ENCODE assay signal across 24 cellular contexts in the genomic region with DNA sequence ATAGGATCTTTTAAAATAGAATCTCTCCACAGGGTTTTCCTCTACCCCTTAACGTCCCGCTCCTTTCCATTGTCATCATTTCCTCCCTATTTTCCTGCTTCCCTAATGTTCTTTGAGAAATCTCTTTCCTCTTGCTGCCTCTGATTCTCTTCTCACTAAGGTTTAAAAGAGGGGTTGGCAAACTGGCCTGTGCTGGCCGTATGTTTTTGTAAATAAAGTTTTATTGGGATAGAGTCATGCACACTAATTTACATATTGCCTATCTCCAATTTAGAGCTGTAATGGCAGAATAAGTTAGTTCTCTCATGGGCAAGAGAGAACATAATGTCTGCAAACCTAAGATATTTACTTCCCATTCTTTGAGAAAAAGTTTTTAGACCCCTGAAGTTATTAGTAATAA. TPM values are rescaled to one million over a fixed set of nuclear protein-coding genes. Genes with fewer than 3 reads are reported as not detected.
A peak's percentile ranks its signal among the peaks of the same experiment; 100 is the strongest.
DNase-seq lines count a peak whose midpoint lies in the region; ATAC-seq, FAIRE-seq and TF ChIP-seq lines count a peak whose summit lies in the region.
"Had no signal": no experiment of that assay in that cellular context is flagged by ENCODE, and none has a peak within 500 bp of the region (broad histone marks: within the 10 kb centered on the region; RNA-seq: fewer than 3 reads in every experiment).

No MANE protein-coding gene starts in this region.

- H3K4me3 ChIP-seq in HepG2 (replicated peaks in 1 of 3; ENCODE audit: insufficient read depth in 1 of 3, low read depth in 2 of 3, low read length in 3 of 3) (no peak overlapping the region), right lobe of liver (no peak overlapping the region), K562 (no peak overlapping the region), SJCRH30 (no peak overlapping the region)
- H3K4me3 ChIP-seq: A549, BLaER1 had no signal

- H3K4me3 Mint-ChIP-seq in endothelial cell (ENCODE audit: unreplicated experiment) = no peak overlapping the region
- H3K4me3 Mint-ChIP-seq: CD14-positive monocyte; CD4-positive, alpha-beta memory T cell; CD4-positive, CD25-positive, alpha-beta regulatory T cell; CD8-positive, alpha-beta memory T cell had no signal

- H3K4me1 Mint-ChIP-seq in endothelial cell (ENCODE audit: unreplicated experiment) = peaks cover 27% of the 10 kb centered on the region
- H3K4me1 Mint-ChIP-seq: CD14-positive monocyte had no signal

- intact Hi-C loops in HepG2 (cut with micrococcal nuclease; ENCODE audit: unreplicated experiment) (no loop called here), right lobe of liver (cut with DNase I) (no loop called here), K562 (cut with micrococcal nuclease) (no loop called here)

- WGBS in HepG2 (ENCODE audit: low lambda C conversion rate) = over 99% methylated on average over 3 of the region's 3 CpGs
- WGBS in right lobe of liver (ENCODE audit: insufficient coverage, low coverage, low lambda C conversion rate, missing lambda C conversion rate) = 77% methylated on average over 3 of the region's 3 CpGs
- WGBS in K562 (ENCODE audit: insufficient coverage, low coverage, missing lambda C conversion rate) = 78% methylated on average over 3 of the region's 3 CpGs

- DNase-seq in HepG2 (ENCODE audit: low spot score) (no peak), right lobe of liver (no peak), K562 (ENCODE audit: extremely low read depth in 1 of 4, low spot score in 3 of 4) (no peak), endothelial cell (ENCODE audit: low spot score) (no peak), DMS153 treated with DMSO at 0.1 percent for 48 hours (lab: John Stamatoyannopoulos, UW; ENCODE audit: unreplicated experiment) (no peak), SJCRH30 (no peak)
- DNase-seq: ACHN; BE2C; C1 segment of cervical spinal cord; CD4-positive, alpha-beta memory T cell; CD4-positive, CD25-positive, alpha-beta regulatory T cell; CD8-positive, alpha-beta memory T cell; COR-L47; DMS 273 treated with DMSO at 0.1 percent for 48 hours; DMS153; DMS79 treated with DMSO at 0.1 percent for 48 hours; GF-D8 had no signal

- FAIRE-seq in HepG2 (lab: Jason Lieb, UNC) (no peak), K562 (lab: Jason Lieb, UNC) (no peak)
- FAIRE-seq: A549, G401.6, GM12892, GM18507 had no signal

- H3K79me2 ChIP-seq in HepG2 (ENCODE audit: insufficient read depth, low read length) (peaks cover 21% of the 10 kb centered on the region), K562 (ENCODE audit: control insufficient read depth, insufficient read depth, low read length) (peaks cover 50% of the 10 kb centered on the region)

- TF ChIP-seq RAD21 in HepG2 (CRISPR knock-in tag; IDR thresholded peaks at IDR 0.05) (no peak), K562 (CRISPR knock-in tag; conservative IDR thresholded peaks at IDR 0.05 in 1 of 2, IDR thresholded peaks at IDR 0.05 in 1 of 2) (no peak)

- H3K9me3 Mint-ChIP-seq in endothelial cell (ENCODE audit: unreplicated experiment) = no peaks in the 10 kb centered on the region
- H3K9me3 Mint-ChIP-seq: CD14-positive monocyte; CD4-positive, alpha-beta memory T cell; CD4-positive, CD25-positive, alpha-beta regulatory T cell; CD8-positive, alpha-beta memory T cell had no signal

- TF ChIP-seq EP300 in HepG2 (IDR thresholded peaks at IDR 0.05; ENCODE audit: low read depth in 2 of 2, low read length in 2 of 2) (no peak), HepG2 (CRISPR knock-in tag; IDR thresholded peaks at IDR 0.05; ENCODE audit: borderline replicate concordance) (no peak), K562 (IDR thresholded peaks at IDR 0.05; ENCODE audit: low read length) (no peak)

- peak overlapping the region; percentile 91 for H3K27ac Mint-ChIP-seq in endothelial cell (ENCODE audit: unreplicated experiment)

- H3K36me3 ChIP-seq in HepG2 (replicated peaks in 1 of 2; ENCODE audit: control insufficient read depth in 1 of 2, insufficient read depth in 2 of 2, low read length in 2 of 2) = peaks cover 2 to 29% of the 10 kb centered on the region in 2 experiments; a peak in 3 of 5 replicates
- H3K36me3 ChIP-seq in right lobe of liver = peaks cover 0 to 7% (median 1%) of the 10 kb centered on the region in 4 donors
- H3K36me3 ChIP-seq in K562 (ENCODE audit: control insufficient read depth, insufficient read depth, low read length) = peaks cover 39% of the 10 kb centered on the region; the same call in 2 of the 3 replicates
- H3K36me3 ChIP-seq in SJCRH30 = peaks cover 50% of the 10 kb centered on the region

- H3K4me1 ChIP-seq in HepG2 (ENCODE audit: insufficient read depth, low read length) = no peaks in the 10 kb centered on the region
- H3K4me1 ChIP-seq in right lobe of liver = no peaks in the 10 kb centered on the region
- H3K4me1 ChIP-seq in K562 (replicated peaks in 1 of 2; ENCODE audit: control insufficient read depth in 2 of 2, insufficient read depth in 2 of 2, low read length in 2 of 2) = no peaks in the 10 kb centered on the region
- no peaks in the 10 kb centered on the region for H3K4me1 ChIP-seq in SJCRH30
- H3K4me1 ChIP-seq: A549, BE2C, BLaER1 had no signal

- H3K27me3 Mint-ChIP-seq in endothelial cell (ENCODE audit: unreplicated experiment) = no peaks in the 10 kb centered on the region
- H3K27me3 Mint-ChIP-seq: CD4-positive, alpha-beta memory T cell; CD4-positive, CD25-positive, alpha-beta regulatory T cell; CD8-positive, alpha-beta memory T cell had no signal

- H4K20me1 ChIP-seq in HepG2 (ENCODE audit: insufficient read depth, low read length) (no peaks in the 10 kb centered on the region), K562 (replicated peaks; ENCODE audit: control insufficient read depth, insufficient read depth, low read length) (no peaks in the 10 kb centered on the region)

- TF ChIP-seq POLR2A in HepG2 (IDR thresholded peaks at IDR 0.05; ENCODE audit: insufficient read depth in 1 of 2, low read depth in 2 of 2, low read length in 2 of 2) (no peak), right lobe of liver (IDR thresholded peaks at IDR 0.05) (no peak), K562 (conservative IDR thresholded peaks at IDR 0.05) (no peak)

- no peaks in the 10 kb centered on the region for H3K27me3 ChIP-seq in HepG2 (ENCODE audit: control insufficient read depth in 1 of 2, insufficient read depth in 2 of 2, low read length in 2 of 2)
- H3K27me3 ChIP-seq in right lobe of liver = no peaks in the 10 kb centered on the region
- H3K27me3 ChIP-seq in K562 (ENCODE audit: control insufficient read depth in 2 of 2, insufficient read depth in 2 of 2, low read length in 2 of 2) = no peaks in the 10 kb centered on the region
- H3K27me3 ChIP-seq in SJCRH30 = no peaks in the 10 kb centered on the region
- H3K27me3 ChIP-seq: BE2C, BLaER1 had no signal

- H2AFZ ChIP-seq in HepG2 (ENCODE audit: low read length) = no peak overlapping the region
- H2AFZ ChIP-seq in K562 (ENCODE audit: low read depth, low read length) = no peak overlapping the region

- no peaks in the 10 kb centered on the region for H3K9me1 ChIP-seq in K562 (ENCODE audit: control insufficient read depth, insufficient read depth, low read length)

- H3K27ac ChIP-seq in HepG2 (ENCODE audit: extremely low read length, insufficient read depth, low read length) (no peak overlapping the region), right lobe of liver (no peak overlapping the region), K562 (ENCODE audit: extremely low read depth, low read depth, low read length) (no peak overlapping the region), SJCRH30 (no peak overlapping the region)
- H3K27ac ChIP-seq: 22Rv1, A549, BLaER1 had no signal

- POLR2A ChIA-PET in HepG2 (lab: Yijun Ruan, JAX) (no interaction called here), K562 (lab: Yijun Ruan, JAX) (no interaction called here)

- no TSS peak for BruUV-seq in HepG2 (replicated peaks; lab: Mats Ljungman, UMichigan)
- BruUV-seq in K562 (replicated peaks; lab: Mats Ljungman, UMichigan) = no TSS peak

- H3K9ac ChIP-seq in HepG2 (ENCODE audit: insufficient read depth, low read depth, low read length) (no peak overlapping the region), K562 (ENCODE audit: insufficient read depth in 1 of 2, low read depth in 2 of 2, low read length in 2 of 2) (no peak overlapping the region)
- H3K9ac ChIP-seq: BLaER1 had no signal

- H3K9me3 ChIP-seq in HepG2 (ENCODE audit: low read length) (no peaks in the 10 kb centered on the region), right lobe of liver (no peaks in the 10 kb centered on the region), K562 (replicated peaks; ENCODE audit: control insufficient read depth, insufficient read depth, low read depth, low read length) (no peaks in the 10 kb centered on the region), SJCRH30 (replicated peaks) (no peaks in the 10 kb centered on the region)
- H3K9me3 ChIP-seq: A549, BE2C, BLaER1 had no signal

- ATAC-seq in HepG2 = no peak
- no peak for ATAC-seq in right lobe of liver
- no peak for ATAC-seq in K562
- ATAC-seq: A549 had no signal

- H3K4me2 ChIP-seq in HepG2 (ENCODE audit: low read depth, low read length) = no peak overlapping the region
- no peak overlapping the region for H3K4me2 ChIP-seq in K562 (ENCODE audit: insufficient read depth, low read length)
- H3K4me2 ChIP-seq: A549, BLaER1 had no signal

- CTCF ChIA-PET in HepG2 (lab: Yijun Ruan, JAX; ENCODE audit: low intra/inter-chr PET ratio, low total read pairs) (no interaction called here), K562 (lab: Yijun Ruan, JAX; ENCODE audit: low intra/inter-chr PET ratio) (no interaction called here)

- TF ChIP-seq CTCF in HepG2 (CRISPR knock-in tag; IDR thresholded peaks at IDR 0.05) = no peak
- no peak for TF ChIP-seq CTCF in right lobe of liver (IDR thresholded peaks at IDR 0.05)
- TF ChIP-seq CTCF in K562 (IDR thresholded peaks at IDR 0.05 in 2 of 3, conservative IDR thresholded peaks at IDR 0.05 in 1 of 3; ENCODE audit: insufficient read depth in 2 of 3, low read depth in 1 of 3, low read length in 3 of 3) = no peak
- no peak for TF ChIP-seq CTCF in endothelial cell (IDR thresholded peaks at IDR 0.05; ENCODE audit: unreplicated experiment)

- in situ Hi-C loops in HepG2 (cut with HindIII; ENCODE audit: extremely low pct_ligation_motif_present, low pct_unique_long_range_greater_than_20kb) = loop anchor here (25.0 kb wide), 1 partner anchor 441 kb away; the partner anchor contains the start of genes ASTE1 and NEK11
- in situ Hi-C loops in K562 (cut with MboI) = loop anchor here (25.0 kb wide), 1 partner anchor 441 kb away; the partner anchor contains the start of genes ASTE1 and NEK11

- H3K36me3 Mint-ChIP-seq in endothelial cell (ENCODE audit: low read depth, unreplicated experiment) = peaks cover 3% of the 10 kb centered on the region

RNA-seq across cellular contexts. Expression of gene MRPL3, which starts 25.0 kb away (rescaled TPM):
- total RNA-seq in HepG2 (2016; rRNA removed; fragmentation: Illumina TruSeq; extraction: Trizol) (172 and 263 TPM in 2 replicates), right lobe of liver (10 to 100 TPM; 29.2 to 73.9 (median 35.7) TPM), K562 (2014; rRNA removed) (190 and 234 TPM in 2 replicates), K562 (2014; rRNA removed; fragmentation: Illumina TruSeq; extraction: Trizol) (190 and 199 TPM in 2 replicates), K562 (2015; rRNA removed; fragmentation: Illumina TruSeq; extraction: Trizol) (194 and 205 TPM in 2 replicates), K562 (2021) (126 and 134 TPM in 2 replicates), endothelial cell (ENCODE audit: unreplicated experiment) (37.1 TPM)
- 40.9 and 41.5 TPM in 2 replicates for total RNA-seq in HepG2 (2016; cell fraction: cytosol; rRNA removed; fragmentation: Illumina TruSeq; extraction: Trizol; ENCODE audit: low read depth)
- 168 and 279 TPM in 2 replicates for total RNA-seq in HepG2 (2016; cell fraction: insoluble cytoplasmic fraction; rRNA removed; fragmentation: Illumina TruSeq; extraction: Trizol)
- total RNA-seq in HepG2 (2016; cell fraction: membrane; rRNA removed; fragmentation: Illumina TruSeq; extraction: Trizol) = 76.2 and 78.8 TPM in 2 replicates
- 92.2 and 97.3 TPM in 2 replicates for total RNA-seq in HepG2 (2016; cell fraction: nucleus; rRNA removed; fragmentation: Illumina TruSeq; extraction: Trizol)
- polyA plus RNA-seq in HepG2 (2011; rRNA removed) (79.7 and 114 TPM in 2 replicates), K562 (2011; rRNA removed) (192 and 260 TPM in 2 replicates), K562 (2014; fragmentation: Illumina TruSeq; extraction: Trizol) (213 and 340 TPM in 2 replicates), K562 (2014; fragmentation: Nextera tagmentation; extraction: Ambion mirVana) (10 to 100 TPM; 81.7 to 85.0 TPM), K562 (2014; rRNA removed) (156 and 173 TPM in 2 replicates)
- 54.9 and 80.4 TPM in 2 replicates for polyA plus RNA-seq in HepG2 (2011; cell fraction: cytosol; rRNA removed)
- polyA plus RNA-seq in HepG2 (2011; cell fraction: nucleus; rRNA removed) = 23.9 and 30.0 TPM in 2 replicates
- 64.3 and 84.1 TPM in 2 replicates for polyA plus RNA-seq in HepG2 (2012)
- polyA plus RNA-seq in HepG2 (2016; cell fraction: cytosol; fragmentation: Illumina TruSeq; extraction: Trizol; ENCODE audit: low read depth) = 35.6 and 39.9 TPM in 2 replicates
- 291 and 306 TPM in 2 replicates for polyA plus RNA-seq in HepG2 (2016; cell fraction: insoluble cytoplasmic fraction; fragmentation: Illumina TruSeq; extraction: Trizol; ENCODE audit: low read depth)
- polyA plus RNA-seq in HepG2 (2016; cell fraction: membrane; fragmentation: Illumina TruSeq; extraction: Trizol; ENCODE audit: low read depth) = 65.0 and 74.0 TPM in 2 replicates
- polyA plus RNA-seq in HepG2 (2016; cell fraction: nucleus; fragmentation: Illumina TruSeq; extraction: Trizol; ENCODE audit: insufficient read depth, low read depth) = 95.6 and 101 TPM in 2 replicates
- polyA minus RNA-seq in HepG2 (2011; rRNA and poly(A)+ RNA removed; ENCODE audit: low replicate concordance) = 86.3 and 206 TPM in 2 replicates
- 40.4 and 45.5 TPM in 2 replicates for polyA minus RNA-seq in HepG2 (2011; cell fraction: cytosol; rRNA and poly(A)+ RNA removed)
- 115 and 131 TPM in 2 replicates for polyA minus RNA-seq in HepG2 (2011; cell fraction: nucleus; rRNA and poly(A)+ RNA removed)
- total RNA-seq in K562 (2011; cell fraction: chromatin; rRNA removed; ENCODE audit: low replicate concordance) = 46.8 and 74.7 TPM in 2 replicates
- 47.5 and 48.3 TPM in 2 replicates for total RNA-seq in K562 (2011; cell fraction: nucleolus; rRNA removed)
- 66.1 and 118 TPM in 2 replicates for total RNA-seq in K562 (2011; cell fraction: nucleoplasm; rRNA removed)
- 96.9 and 131 TPM in 2 replicates for polyA plus RNA-seq in K562 (2011; cell fraction: cytosol; rRNA removed)
- polyA plus RNA-seq in K562 (2011; cell fraction: nucleus; rRNA removed) = 65.0 and 82.6 TPM in 2 replicates
- 96.4 and 128 TPM in 2 replicates for polyA plus RNA-seq in K562 (2012)
- polyA minus RNA-seq in K562 (2011; rRNA and poly(A)+ RNA removed) = 229 and 246 TPM in 2 replicates
- polyA minus RNA-seq in K562 (2011; cell fraction: cytosol; rRNA and poly(A)+ RNA removed) = 50.1 and 65.1 TPM in 2 replicates
- polyA minus RNA-seq in K562 (2011; cell fraction: nucleus; rRNA and poly(A)+ RNA removed) = 84.7 and 117 TPM in 2 replicates
- total RNA-seq in SJCRH30 (2014; rRNA removed; shearing (Covaris generic)) = 191 and 209 TPM in 2 replicates
